In the genomic region with DNA sequence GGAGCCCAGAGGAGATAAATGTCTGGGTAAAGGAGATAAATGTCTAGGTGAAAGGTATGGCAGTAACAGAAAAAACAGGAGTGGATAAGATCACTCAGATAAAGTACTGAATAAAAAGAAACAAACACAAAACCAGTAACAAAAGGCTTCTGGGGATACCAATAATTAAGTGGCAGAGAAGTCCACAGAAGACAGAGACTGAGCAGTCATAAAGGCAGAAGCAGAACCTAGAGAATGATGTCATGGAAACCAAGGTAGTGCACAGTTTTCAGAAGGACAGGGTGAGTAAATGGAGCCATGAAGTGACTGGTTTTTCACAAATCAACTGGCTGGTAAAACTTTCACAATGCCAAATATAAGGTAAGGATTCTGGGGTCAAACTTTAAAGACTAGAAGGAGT, we compare ENCODE assay signal across 1 cellular context.
TF ChIP-seq lines count a peak whose summit lies in the region.

No MANE protein-coding gene starts in this region.

TF ChIP-seq in SK-N-SH, 30 proteins besides CTCF, POLR2A, EP300 and RAD21 (continued from another document):
- TF ChIP-seq, protein P1, sequence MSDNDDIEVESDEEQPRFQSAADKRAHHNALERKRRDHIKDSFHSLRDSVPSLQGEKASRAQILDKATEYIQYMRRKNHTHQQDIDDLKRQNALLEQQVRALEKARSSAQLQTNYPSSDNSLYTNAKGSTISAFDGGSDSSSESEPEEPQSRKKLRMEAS (IDR thresholded peaks at IDR 0.05; ENCODE audit: low read depth), result no peak
TF ChIP-seq in SK-N-SH: peak in this region for 0.
